In genomic region chr1:183635606-183636333, GRCh38 we compare ENCODE assay signal across 1 cellular context.
TF ChIP-seq lines count a peak whose summit lies in the region.

Gene ARPC5 (minus strand): TSS chr1:183635783. CDS start chr1:183635659, 124 bp downstream.

TF ChIP-seq in HepG2, 621 proteins besides CTCF, POLR2A, EP300 and RAD21 (continued from another document and continues in another):
- TF ChIP-seq ZNF281 (CRISPR knock-in tag; IDR thresholded peaks at IDR 0.05; ENCODE audit: borderline replicate concordance) (no peak), MED8 (CRISPR knock-in tag; IDR thresholded peaks at IDR 0.05; ENCODE audit: insufficient replicate concordance) (peak; percentile 26), PHF21A (CRISPR knock-in tag; IDR thresholded peaks at IDR 0.05) (peak; percentile 61; the same call in 1 of the 2 replicates), CCAR2 (optimal IDR thresholded peaks at IDR 0.05; ENCODE audit: low read depth, low read length) (no peak), GATAD2A (CRISPR knock-in tag; IDR thresholded peaks at IDR 0.05) (peak; percentile 79), HOXA5 (CRISPR knock-in tag; IDR thresholded peaks at IDR 0.05) (peak; percentile 79), ZNF713 (CRISPR knock-in tag; IDR thresholded peaks at IDR 0.05) (no peak), GLI4 (CRISPR knock-in tag; IDR thresholded peaks at IDR 0.05; ENCODE audit: borderline replicate concordance) (peak; percentile 32; the same call in 1 of the 2 replicates), TRIM24 (CRISPR knock-in tag; IDR thresholded peaks at IDR 0.05) (no peak), ELK4 (CRISPR knock-in tag; IDR thresholded peaks at IDR 0.05; ENCODE audit: borderline replicate concordance) (no peak), TEAD2 (CRISPR knock-in tag; IDR thresholded peaks at IDR 0.05) (no peak), ZMAT3 (CRISPR knock-in tag; conservative IDR thresholded peaks at IDR 0.05) (no peak; the same call in 1 of the 2 replicates), HDAC2 (CRISPR knock-in tag; IDR thresholded peaks at IDR 0.05) (no peak), BATF2 (CRISPR knock-in tag; IDR thresholded peaks at IDR 0.05) (no peak), NFE2 (CRISPR knock-in tag; IDR thresholded peaks at IDR 0.05) (no peak), ZNF317 (CRISPR knock-in tag; IDR thresholded peaks at IDR 0.05) (peak; percentile 63), TCF7L2 (IDR thresholded peaks at IDR 0.05; ENCODE audit: low read depth, low read length) (no peak), PLSCR1 (CRISPR knock-in tag; IDR thresholded peaks at IDR 0.05; ENCODE audit: borderline replicate concordance) (no peak), ZNF780A (CRISPR knock-in tag; IDR thresholded peaks at IDR 0.05) (no peak), ZNF235 (CRISPR knock-in tag; IDR thresholded peaks at IDR 0.05; ENCODE audit: borderline replicate concordance) (peak; percentile 88; the same call in 1 of the 2 replicates), SMARCE1 (IDR thresholded peaks at IDR 0.05; ENCODE audit: borderline replicate concordance) (no peak), CBX1 (IDR thresholded peaks at IDR 0.05; ENCODE audit: low read depth) (no peak), HOMEZ (CRISPR knock-in tag; IDR thresholded peaks at IDR 0.05; ENCODE audit: low read depth) (peak; percentile 80), ZNF609 (CRISPR knock-in tag; IDR thresholded peaks at IDR 0.05; ENCODE audit: borderline replicate concordance) (0 out of 2 replicates have a peak, but pooled peaks have one; percentile 18), GLMP (CRISPR knock-in tag; IDR thresholded peaks at IDR 0.05; ENCODE audit: borderline replicate concordance) (no peak), ZNF260 (CRISPR knock-in tag; IDR thresholded peaks at IDR 0.05; ENCODE audit: borderline replicate concordance, low read depth) (no peak), ZNF709 (CRISPR knock-in tag; IDR thresholded peaks at IDR 0.05) (peak; percentile 60), ZNF777 (CRISPR knock-in tag; IDR thresholded peaks at IDR 0.05) (peak; percentile 85; the same call in 1 of the 2 replicates), ZNF589 (CRISPR knock-in tag; conservative IDR thresholded peaks at IDR 0.05) (peak; percentile 71; the same call in 1 of the 2 replicates), CEBPB (IDR thresholded peaks at IDR 0.05; ENCODE audit: borderline replicate concordance, low read depth, low read length) (peak; percentile 85), ZNF329 (CRISPR knock-in tag; IDR thresholded peaks at IDR 0.05; ENCODE audit: low read depth) (peak; percentile 65; the same call in 1 of the 2 replicates), ZNF746 (CRISPR knock-in tag; IDR thresholded peaks at IDR 0.05) (no peak), TERF1 (CRISPR knock-in tag; IDR thresholded peaks at IDR 0.05) (no peak), ATF2 (CRISPR knock-in tag; IDR thresholded peaks at IDR 0.05) (no peak), POGZ (CRISPR knock-in tag; IDR thresholded peaks at IDR 0.05) (peak; percentile 62; the same call in 1 of the 2 replicates), MTF2 (CRISPR knock-in tag; IDR thresholded peaks at IDR 0.05; ENCODE audit: borderline replicate concordance) (no peak), ZNF607 (CRISPR knock-in tag; IDR thresholded peaks at IDR 0.05; ENCODE audit: borderline replicate concordance) (no peak; the same call in 1 of the 2 replicates), NCOA1 (CRISPR knock-in tag; IDR thresholded peaks at IDR 0.05) (no peak), ZNF572 (CRISPR knock-in tag; IDR thresholded peaks at IDR 0.05) (no peak), ZBTB20 (CRISPR knock-in tag; IDR thresholded peaks at IDR 0.05; ENCODE audit: borderline replicate concordance, low read depth) (0 out of 2 replicates have a peak, but pooled peaks have one; percentile 59), DPF2 (CRISPR knock-in tag; IDR thresholded peaks at IDR 0.05; ENCODE audit: borderline replicate concordance, low read depth) (no peak), JUNB (CRISPR knock-in tag; IDR thresholded peaks at IDR 0.05; ENCODE audit: borderline replicate concordance) (no peak), IRX3 (CRISPR knock-in tag; IDR thresholded peaks at IDR 0.05; ENCODE audit: borderline replicate concordance, low read depth) (no peak), ZBTB33 (CRISPR knock-in tag; IDR thresholded peaks at IDR 0.05) (no peak), ZBTB37 (CRISPR knock-in tag; IDR thresholded peaks at IDR 0.05) (no peak)
